Comparison of ENCODE assay signal across 1 cellular context in genomic region chr14:104992501-104992900, GRCh38.
TF ChIP-seq lines count a peak whose summit lies in the region.

No MANE protein-coding gene starts in this region.

TF ChIP-seq in IMR-90, 13 proteins besides CTCF, POLR2A, EP300 and RAD21:
- TF ChIP-seq BHLHE40 (IDR thresholded peaks at IDR 0.05; ENCODE audit: low read depth, low read length) (no peak), RFX5 (IDR thresholded peaks at IDR 0.05; ENCODE audit: low read depth, low read length) (no peak)
